Comparison of ENCODE assay signal across 18 cellular contexts in genomic region chr13:71814806-71815205, GRCh38.
"Had no signal": no experiment of that assay in that cellular context is flagged by ENCODE, and none has a peak within 500 bp of the region (broad histone marks: within the 10 kb centered on the region; RNA-seq: fewer than 3 reads in every experiment).

No MANE protein-coding gene starts in this region.

- DNase-seq: effector CD8-positive, alpha-beta T cell; heart left ventricle; hippocampal formation; left colon; mesendoderm; naive thymus-derived CD4-positive, alpha-beta T cell; nephron progenitor cell; right lobe of liver; spleen; stimulated activated CD4-positive, alpha-beta T cell treated with anti-CD3 and anti-CD28 coated beads, Interleukin-15, amount 100 ng/mL, for 24 hours; stimulated activated CD4-positive, alpha-beta T cell treated with anti-CD3 and anti-CD28 coated beads, Interleukin-1b, Interleukin-23, amount 100 ng/mL, for 48 hours; stimulated activated CD4-positive, alpha-beta T cell treated with anti-CD3 and anti-CD28 coated beads, Interleukin-4, amount 100 ng/mL, for 24 hours; tibial artery; upper lobe of left lung; uterus had no signal

- H3K4me1 ChIP-seq: heart left ventricle, parathyroid adenoma, prostate gland, right lobe of liver, spleen, tibial artery, upper lobe of left lung, uterus had no signal

- H3K27ac ChIP-seq: heart left ventricle, parathyroid adenoma, prostate gland, right lobe of liver, spleen, tibial artery, upper lobe of left lung, uterus had no signal

- H3K9ac ChIP-seq: parathyroid adenoma had no signal

- H3K4me3 ChIP-seq: heart left ventricle, prostate gland, right lobe of liver, spleen, tibial artery, upper lobe of left lung, uterus had no signal

- H3K9me3 ChIP-seq: heart left ventricle, prostate gland, right lobe of liver, spleen, tibial artery, upper lobe of left lung, uterus had no signal

- H3K36me3 ChIP-seq: heart left ventricle, prostate gland, right lobe of liver, spleen, tibial artery, upper lobe of left lung, uterus had no signal

- H3K27me3 ChIP-seq: heart left ventricle, right lobe of liver, spleen, tibial artery, upper lobe of left lung, uterus had no signal

- ATAC-seq: heart left ventricle; left colon; naive thymus-derived CD4-positive, alpha-beta T cell; right lobe of liver; stimulated activated memory B cell treated with anti-CD40 and anti-IgM and Interleukin-4, amounts not matched to agents 10 μg/mL and 1 μg/mL and 100 μg/mL, for 72 hours had no signal

- H2AFZ ChIP-seq: parathyroid adenoma had no signal
